ENCODE assay signal across 8 cellular contexts in the genomic region with DNA sequence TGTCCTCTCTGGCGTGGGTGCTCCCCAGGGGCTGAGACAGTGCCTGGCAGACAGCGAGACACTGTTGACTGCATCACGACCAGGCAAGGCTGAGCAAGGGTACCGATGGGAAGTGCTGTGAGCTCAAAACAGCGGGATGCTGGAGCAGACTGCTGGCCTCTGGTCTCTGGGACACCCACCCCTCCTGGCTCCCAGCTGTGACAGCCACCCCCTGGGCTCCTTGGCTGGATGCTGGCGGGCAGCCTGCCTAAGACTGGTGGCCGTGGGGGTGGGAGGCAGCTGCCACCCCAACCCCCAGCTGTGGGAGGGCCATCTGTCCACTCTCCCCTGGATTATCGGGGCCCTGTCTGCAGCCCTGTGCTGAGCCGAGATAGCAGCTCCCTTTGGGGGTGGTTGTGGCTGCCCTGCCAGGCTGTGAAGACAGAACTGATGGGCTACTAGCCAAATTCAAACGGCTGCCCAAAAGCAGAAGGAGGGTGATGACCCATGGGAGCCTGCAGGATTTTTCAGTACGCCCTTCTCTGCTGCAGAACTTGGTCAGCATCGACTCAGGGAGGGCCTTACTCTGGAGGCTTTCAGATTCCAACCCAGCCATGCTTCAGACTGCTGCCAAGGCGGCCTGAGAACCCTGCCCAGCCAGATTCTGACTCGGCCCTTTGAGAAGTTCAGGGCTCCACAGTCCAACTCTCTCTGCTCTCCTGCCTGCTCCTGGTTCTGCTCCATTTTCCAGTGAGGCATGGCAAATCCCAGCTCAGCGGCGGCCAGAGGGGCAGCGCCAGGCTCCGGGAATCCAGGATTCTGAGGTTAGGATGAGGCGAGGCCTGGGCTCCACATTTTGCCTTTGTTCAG.
DNase-seq lines count a peak whose midpoint lies in the region; ATAC-seq and TF ChIP-seq lines count a peak whose summit lies in the region.

No MANE protein-coding gene starts in this region.

- H3K27me3 Mint-ChIP-seq in activated T-helper 2 cell treated with anti-CD3 and anti-CD28 coated beads, Interferon-gamma antibody, Interleukin-2, Interleukin-4, amounts not matched to agents 10 μg/mL and 5 μg/mL and 100 μg/mL, durations not matched to agents 14 hours and 24 hours and 36 hours (ENCODE audit: low read depth) = no peaks in the 10 kb centered on the region

- no peak for TF ChIP-seq CTCF in astrocyte of the cerebellum (IDR thresholded peaks at IDR 0.05; ENCODE audit: low read depth, low read length, missing control alignments)

- no peaks in the 10 kb centered on the region for H3K36me3 Mint-ChIP-seq in activated T-helper 2 cell treated with anti-CD3 and anti-CD28 coated beads, Interferon-gamma antibody, Interleukin-2, Interleukin-4, amounts not matched to agents 10 μg/mL and 5 μg/mL and 100 μg/mL, durations not matched to agents 14 hours and 24 hours and 36 hours (ENCODE audit: low read depth)

- H3K27ac ChIP-seq in skin epidermis = peak overlapping the region in 15 of 21 experiments; percentile 22 to 77 (median 52)

- H3K9me3 Mint-ChIP-seq in activated T-helper 2 cell treated with anti-CD3 and anti-CD28 coated beads, Interferon-gamma antibody, Interleukin-2, Interleukin-4, amounts not matched to agents 10 μg/mL and 5 μg/mL and 100 μg/mL, durations not matched to agents 14 hours and 24 hours and 36 hours = no peaks in the 10 kb centered on the region

- no peak overlapping the region for H3K27ac Mint-ChIP-seq in activated T-helper 2 cell treated with anti-CD3 and anti-CD28 coated beads, Interferon-gamma antibody, Interleukin-2, Interleukin-4, amounts not matched to agents 10 μg/mL and 5 μg/mL and 100 μg/mL, durations not matched to agents 14 hours and 24 hours and 36 hours

- no peaks in the 10 kb centered on the region for H3K4me1 Mint-ChIP-seq in activated T-helper 2 cell treated with anti-CD3 and anti-CD28 coated beads, Interferon-gamma antibody, Interleukin-2, Interleukin-4, amounts not matched to agents 10 μg/mL and 5 μg/mL and 100 μg/mL, durations not matched to agents 14 hours and 24 hours and 36 hours (ENCODE audit: low read depth)

- intact Hi-C loops in activated T-helper 2 cell treated with anti-CD3 and anti-CD28 coated beads, Interferon-gamma antibody, Interleukin-2, Interleukin-4, amounts not matched to agents 10 μg/mL and 5 μg/mL and 100 μg/mL, durations not matched to agents 14 hours and 24 hours and 36 hours (cut with micrococcal nuclease) = no loop called here

- H3K4me3 Mint-ChIP-seq in activated T-helper 2 cell treated with anti-CD3 and anti-CD28 coated beads, Interferon-gamma antibody, Interleukin-2, Interleukin-4, amounts not matched to agents 10 μg/mL and 5 μg/mL and 100 μg/mL, durations not matched to agents 14 hours and 24 hours and 36 hours (ENCODE audit: low read depth) = no peak overlapping the region

- DNase-seq in DMS 273 (lab: John Stamatoyannopoulos, UW; ENCODE audit: unreplicated experiment) (peak; percentile 76), astrocyte of the cerebellum (ENCODE audit: low read depth) (peak; percentile 68), hepatic stellate cell (ENCODE audit: low spot score) (peak; percentile 66), middle frontal gyrus (ENCODE audit: extremely low spot score, low spot score) (no peak), DMS114 treated with DMSO at 0.1 percent for 48 hours (lab: John Stamatoyannopoulos, UW; ENCODE audit: unreplicated experiment) (no peak)
- DNase-seq in activated T-helper 2 cell treated with anti-CD3 and anti-CD28 coated beads, Interferon-gamma antibody, Interleukin-2, Interleukin-4, amounts not matched to agents 10 μg/mL and 5 μg/mL and 100 μg/mL, durations not matched to agents 14 hours and 24 hours and 36 hours (ENCODE audit: low spot score) = no peak

- no peak overlapping the region for H3K4me3 ChIP-seq in astrocyte of the cerebellum (ENCODE audit: low read depth, low read length)
- no peak overlapping the region for H3K4me3 ChIP-seq in skin epidermis

- no peak for ATAC-seq in GM18867 (IDR thresholded peaks at IDR 0.05; ENCODE audit: unreplicated experiment)

- in situ Hi-C loops in astrocyte of the cerebellum (cut with HindIII; ENCODE audit: low sequenced_read_pairs) = loop anchor here (25.0 kb wide), 1 partner anchor 244 kb away; the partner anchor contains the start of gene SH3PXD2A

Comparison
In these comparisons a context has a peak if more than half of its experiments do, and no peak if none do; other contexts are left out.
1. DNase-seq: peak in DMS 273 (single experiment), astrocyte of the cerebellum (single experiment) and hepatic stellate cell (single experiment); none in activated T-helper 2 cell treated with anti-CD3 and anti-CD28 coated beads, Interferon-gamma antibody, Interleukin-2, Interleukin-4, amounts not matched to agents 10 μg/mL and 5 μg/mL and 100 μg/mL, durations not matched to agents 14 hours and 24 hours and 36 hours (single experiment), middle frontal gyrus (single experiment) and DMS114 treated with DMSO at 0.1 percent for 48 hours (single experiment).